ENCODE assay signal across 7 cellular contexts in genomic region chr19:45817725-45818301, GRCh38. TPM values are rescaled to one million over a fixed set of nuclear protein-coding genes. Genes with fewer than 3 reads are reported as not detected.
DNase-seq lines count a peak whose midpoint lies in the region; FAIRE-seq and TF ChIP-seq lines count a peak whose summit lies in the region.
"Had no signal": no experiment of that assay in that cellular context is flagged by ENCODE, and none has a peak within 500 bp of the region (broad histone marks: within the 10 kb centered on the region; RNA-seq: fewer than 3 reads in every experiment).

No MANE protein-coding gene starts in this region.

- H2AK5ac ChIP-seq in H1 (ENCODE audit: low read depth, low read length): no peak overlapping the region

- peak overlapping the region in 5 of 11 experiments; percentile 9 to 34 (median 24); a peak in 4 of 22 replicates for H3K9ac ChIP-seq in BLaER1 treated with 17β-estradiol and CSF1 and Interleukin-3, amounts not matched to agents 10 nM and 100 nM
- H3K9ac ChIP-seq in H1 (replicated peaks in 1 of 4; ENCODE audit: extremely low read depth in 1 of 4, low read depth in 3 of 4, low read length in 3 of 4): no peak overlapping the region

- no peak for FAIRE-seq in H1 (lab: Jason Lieb, UNC)

- H3K27me3 ChIP-seq in BLaER1 treated with 17β-estradiol and CSF1 and Interleukin-3, amounts not matched to agents 10 nM and 100 nM: peaks cover 0 to 15% (median 0%) of the 10 kb centered on the region in 11 experiments; a peak in 3 of 22 replicates
- no peaks in the 10 kb centered on the region for H3K27me3 ChIP-seq in H1 (replicated peaks in 1 of 4; ENCODE audit: control insufficient read depth in 3 of 4, extremely low read depth in 1 of 4, insufficient read depth in 3 of 4, low read length in 3 of 4)

- H2BK120ac ChIP-seq in H1 (replicated peaks; ENCODE audit: low read depth, low read length): no peak overlapping the region

- no peak overlapping the region for H3K18ac ChIP-seq in H1 (ENCODE audit: extremely low read depth, low read length)

- H2BK20ac ChIP-seq in H1 (ENCODE audit: low read length): peak overlapping the region; percentile 21; the same call in 1 of the 2 replicates

- H3K56ac ChIP-seq in H1 (replicated peaks; ENCODE audit: insufficient read length, low read depth, low read length): no peak overlapping the region

- no peak for TF ChIP-seq POLR2A in H1 (IDR thresholded peaks at IDR 0.05; ENCODE audit: control extremely low read depth in 1 of 2, low read depth in 2 of 2, low read length in 2 of 2)

- no peak for TF ChIP-seq CTCF in H1 (IDR thresholded peaks at IDR 0.05; ENCODE audit: control extremely low read depth in 1 of 3, insufficient read depth in 1 of 3, low read depth in 1 of 3, low read length in 3 of 3)

- no peak for TF ChIP-seq EP300 in Ishikawa (IDR thresholded peaks at IDR 0.05; ENCODE audit: borderline replicate concordance)
- no peak for TF ChIP-seq EP300 in H1 (IDR thresholded peaks at IDR 0.05; ENCODE audit: borderline replicate concordance in 1 of 2, low read depth in 2 of 2, low read length in 2 of 2)

- peak overlapping the region in 1 of 11 experiments; percentile 23; a peak in 2 of 22 replicates for H3K27ac ChIP-seq in BLaER1 treated with 17β-estradiol and CSF1 and Interleukin-3, amounts not matched to agents 10 nM and 100 nM
- H3K27ac ChIP-seq in H1 (ENCODE audit: low read depth, low read length): no peak overlapping the region

- H2BK12ac ChIP-seq in H1 (ENCODE audit: low read depth, low read length): no peak overlapping the region; the same call in 1 of the 2 replicates

- peak overlapping the region in 10 of 11 experiments; percentile 19 to 55 (median 44); a peak in 17 of 22 replicates for H3K4me2 ChIP-seq in BLaER1 treated with 17β-estradiol and CSF1 and Interleukin-3, amounts not matched to agents 10 nM and 100 nM
- H3K4me2 ChIP-seq in H1 (ENCODE audit: insufficient read depth in 1 of 2, low read depth in 2 of 2, low read length in 2 of 2): peak overlapping the region; percentile 1 to 18; a peak in 1 of 4 replicates

- H3K4ac ChIP-seq in H1 (replicated peaks; ENCODE audit: insufficient read length, low read depth, low read length): peak overlapping the region; percentile 75

- peaks cover 12 to 76% (median 35%) of the 10 kb centered on the region in 11 experiments; a peak in 18 of 22 replicates for H4K20me1 ChIP-seq in BLaER1 treated with 17β-estradiol and CSF1 and Interleukin-3, amounts not matched to agents 10 nM and 100 nM
- peaks cover 0 to 4% of the 10 kb centered on the region in 2 experiments for H4K20me1 ChIP-seq in H1 (replicated peaks in 1 of 2; ENCODE audit: control insufficient read depth in 1 of 2, insufficient read depth in 2 of 2, low read length in 2 of 2)

- H3K14ac ChIP-seq in H1 (ENCODE audit: insufficient read length): no peak overlapping the region

- H3K23me2 ChIP-seq in H1 (ENCODE audit: low read depth, low read length): peaks cover 16% of the 10 kb centered on the region

- H3K36me3 ChIP-seq in BLaER1 treated with 17β-estradiol and CSF1 and Interleukin-3, amounts not matched to agents 10 nM and 100 nM: peaks cover 28 to 50% (median 39%) of the 10 kb centered on the region in 11 experiments
- peaks cover 3 to 21% (median 12%) of the 10 kb centered on the region in 4 experiments; a peak in 6 of 8 replicates for H3K36me3 ChIP-seq in H1 (ENCODE audit: control insufficient read depth in 2 of 4, insufficient read depth in 4 of 4, low read length in 3 of 4)

- H4K91ac ChIP-seq in H1 (replicated peaks; ENCODE audit: insufficient read length, low read length): peak overlapping the region; percentile 47

- H3K23ac ChIP-seq in H1 (ENCODE audit: insufficient read length): no peak overlapping the region

- 80% methylated on average over 13 of the region's 19 CpGs; no CpG with 5 or more reads in 1 of the 2 experiments for WGBS in H1 (ENCODE audit: extremely low coverage in 1 of 2, insufficient coverage in 1 of 2, insufficient read length in 1 of 2, insufficient replicate concordance in 2 of 2, low coverage in 1 of 2, low lambda C conversion rate in 2 of 2, missing lambda C conversion rate in 1 of 2), 2 experiments

- no peaks in the 10 kb centered on the region for H3K79me2 ChIP-seq in H1 (ENCODE audit: control insufficient read depth in 1 of 2, insufficient read depth in 2 of 2, low read length in 2 of 2)

- POLR2A ChIA-PET in H1 (lab: Charles Lee; ENCODE audit: partially characterized antibody): interaction anchor here (1.1 to 12.6 kb wide), 19 partner anchors 8 to 126 kb away, joined by 3 to 175 read pairs (median 4); partner anchors contain the start of genes DMPK, FOXA3, IRF2BP1 and SIX5

- H4K8ac ChIP-seq in H1 (ENCODE audit: extremely low read depth, insufficient read depth, low read length): peak overlapping the region; percentile 73

- no peaks in the 10 kb centered on the region for H3K9me3 ChIP-seq in BLaER1 treated with 17β-estradiol and CSF1 and Interleukin-3, amounts not matched to agents 10 nM and 100 nM (replicated peaks in 1 of 11)
- H3K9me3 ChIP-seq in H1 (ENCODE audit: insufficient read depth in 2 of 2, low read depth in 1 of 2, low read length in 1 of 2): no peaks in the 10 kb centered on the region

- no peak overlapping the region; the same call in 1 of the 2 replicates for H2BK5ac ChIP-seq in H1 (ENCODE audit: low read depth, low read length)

- no peak overlapping the region for H2BK15ac ChIP-seq in H1 (ENCODE audit: low read length)

- no peaks in the 10 kb centered on the region; the same call in 1 of the 2 replicates for H3K79me1 ChIP-seq in H1 (ENCODE audit: low read depth, low read length)

- DNase-seq in H1 (ENCODE audit: low read depth in 1 of 2, low spot score in 2 of 2): peak in 1 of 2 experiments; percentile 79
- no peak for DNase-seq in activated CD4-positive, alpha-beta T cell treated with anti-CD3 and anti-CD28 coated beads, Interleukin-2, amount 50 U/mL, for 48 hours
- no peak for DNase-seq in anterior cingulate cortex (lab: John Stamatoyannopoulos, UW)
- no peak for DNase-seq in NOMO-1 treated with DMSO at 0.1 percent for 48 hours (lab: John Stamatoyannopoulos, UW; ENCODE audit: unreplicated experiment)

- no peak for TF ChIP-seq RAD21 in Ishikawa (IDR thresholded peaks at IDR 0.05; ENCODE audit: low read depth)
- no peak for TF ChIP-seq RAD21 in H1 (IDR thresholded peaks at IDR 0.05 in 1 of 2, conservative IDR thresholded peaks at IDR 0.05 in 1 of 2; ENCODE audit: low read depth in 2 of 2, low read length in 2 of 2)

- H4K5ac ChIP-seq in H1 (ENCODE audit: insufficient read length, low read depth, low read length): no peak overlapping the region

- no peak overlapping the region for H3K4me3 ChIP-seq in BLaER1 treated with 17β-estradiol and CSF1 and Interleukin-3, amounts not matched to agents 10 nM and 100 nM
- H3K4me3 ChIP-seq in H1 (ENCODE audit: extremely low read depth in 1 of 4, insufficient read depth in 2 of 4, low read depth in 3 of 4, low read length in 4 of 4): no peak overlapping the region

- H2AFZ ChIP-seq in H1 (ENCODE audit: low read length): no peak overlapping the region

- peaks cover 16 to 60% (median 40%) of the 10 kb centered on the region in 10 experiments for H3K4me1 ChIP-seq in BLaER1 treated with 17β-estradiol and CSF1 and Interleukin-3, amounts not matched to agents 10 nM and 100 nM
- H3K4me1 ChIP-seq in H1 (replicated peaks in 1 of 4; ENCODE audit: control insufficient read depth in 3 of 4, insufficient read depth in 4 of 4, low read length in 3 of 4): peaks cover 0 to 23% (median 20%) of the 10 kb centered on the region in 4 experiments; a peak in 6 of 7 replicates

- CTCF ChIA-PET in H1 (lab: Charles Lee; ENCODE audit: partially characterized antibody): interaction anchor here (0.6 to 8.8 kb wide), 23 partner anchors 10 to 659 kb away, joined by 3 to 107 read pairs (median 7); partner anchors contain the start of genes DMPK, DMWD, IRF2BP1 and MYPOP

RNA-seq across cellular contexts. Expression of gene RSPH6A, which starts 2.7 kb away (rescaled TPM):
- 0.19 and 0.25 TPM in 2 replicates for total RNA-seq in H1 (2021; fragmentation: NEBNext Ultra II Directional; extraction: Animal tissue kit (Norgen Biotek cat#: 25700))
- 0.05 TPM in 2 replicates for polyA plus RNA-seq in H1 (2011; rRNA removed)
- 0.05 TPM for polyA plus RNA-seq in H1 (2011; cell fraction: cytosol; rRNA removed)
- polyA plus RNA-seq in H1 (2011; cell fraction: nucleus; rRNA removed): 0.43 TPM
- polyA plus RNA-seq in H1 (2012, experiment 1 of 2): 0.12 TPM in 1 of 4 replicates, not detected in the others
- 0.09 TPM for polyA plus RNA-seq in H1 (2012, experiment 2 of 2)
- polyA plus RNA-seq in H1 (2013, experiment 1 of 2): 0.08 TPM
- polyA plus RNA-seq in H1 (2013, experiment 2 of 2): 0.06 TPM
- polyA minus RNA-seq in H1 (2011; rRNA and poly(A)+ RNA removed): 0.22 and 0.35 TPM in 2 replicates
- not detected for polyA minus RNA-seq in H1 (2011; cell fraction: cytosol; rRNA and poly(A)+ RNA removed)
- 1.4 TPM for polyA minus RNA-seq in H1 (2011; cell fraction: nucleus; rRNA and poly(A)+ RNA removed)
- polyA plus RNA-seq: immature natural killer cell had no signal

RNA-seq across cellular contexts. Expression of gene DMWD, which starts 25.2 kb away (rescaled TPM):
- total RNA-seq in H1 (2021; fragmentation: NEBNext Ultra II Directional; extraction: Animal tissue kit (Norgen Biotek cat#: 25700)): 41.0 and 41.6 TPM in 2 replicates
- polyA plus RNA-seq in H1 (2011; rRNA removed): 13.6 and 23.7 TPM in 2 replicates
- 14.6 TPM for polyA plus RNA-seq in H1 (2011; cell fraction: cytosol; rRNA removed)
- 83.4 TPM for polyA plus RNA-seq in H1 (2011; cell fraction: nucleus; rRNA removed)
- polyA plus RNA-seq in H1 (2012, experiment 1 of 2): 18.1 to 24.8 TPM (median 20.7 TPM) in 4 replicates
- polyA plus RNA-seq in H1 (2012, experiment 2 of 2): 14.5 TPM
- 18.6 TPM for polyA plus RNA-seq in H1 (2013, experiment 1 of 2)
- polyA plus RNA-seq in H1 (2013, experiment 2 of 2): 17.7 TPM
- polyA minus RNA-seq in H1 (2011; rRNA and poly(A)+ RNA removed): 18.0 and 24.8 TPM in 2 replicates
- polyA minus RNA-seq in H1 (2011; cell fraction: cytosol; rRNA and poly(A)+ RNA removed): 23.3 TPM
- polyA minus RNA-seq in H1 (2011; cell fraction: nucleus; rRNA and poly(A)+ RNA removed): 61.6 TPM

RNA-seq across cellular contexts. Expression of gene DMPK, which starts 35.5 kb away (rescaled TPM):
- 27.4 and 28.2 TPM in 2 replicates for total RNA-seq in H1 (2021; fragmentation: NEBNext Ultra II Directional; extraction: Animal tissue kit (Norgen Biotek cat#: 25700))
- polyA plus RNA-seq in H1 (2011; rRNA removed): 13.7 and 25.3 TPM in 2 replicates
- polyA plus RNA-seq in H1 (2011; cell fraction: cytosol; rRNA removed): 18.9 TPM
- 155 TPM for polyA plus RNA-seq in H1 (2011; cell fraction: nucleus; rRNA removed)
- 18.9 to 42.0 TPM (median 34.4 TPM) in 4 replicates for polyA plus RNA-seq in H1 (2012, experiment 1 of 2)
- polyA plus RNA-seq in H1 (2012, experiment 2 of 2): 23.6 TPM
- 12.6 TPM for polyA plus RNA-seq in H1 (2013, experiment 1 of 2)
- polyA plus RNA-seq in H1 (2013, experiment 2 of 2): 10.9 TPM
- polyA minus RNA-seq in H1 (2011; rRNA and poly(A)+ RNA removed): 7.1 and 11.1 TPM in 2 replicates
- 7.6 TPM for polyA minus RNA-seq in H1 (2011; cell fraction: cytosol; rRNA and poly(A)+ RNA removed)
- 26.5 TPM for polyA minus RNA-seq in H1 (2011; cell fraction: nucleus; rRNA and poly(A)+ RNA removed)

RNA-seq across cellular contexts. Expression of gene SYMPK, which starts 45.1 kb away (rescaled TPM):
- total RNA-seq in H1 (2021; fragmentation: NEBNext Ultra II Directional; extraction: Animal tissue kit (Norgen Biotek cat#: 25700)): 81.5 and 93.6 TPM in 2 replicates
- polyA plus RNA-seq in H1 (2011; rRNA removed): 99.5 and 142 TPM in 2 replicates
- 82.5 TPM for polyA plus RNA-seq in H1 (2011; cell fraction: cytosol; rRNA removed)
- 217 TPM for polyA plus RNA-seq in H1 (2011; cell fraction: nucleus; rRNA removed)
- polyA plus RNA-seq in H1 (2012, experiment 1 of 2): 87.2 to 105 TPM (median 88.9 TPM) in 4 replicates
- 66.3 TPM for polyA plus RNA-seq in H1 (2012, experiment 2 of 2)
- 57.3 TPM for polyA plus RNA-seq in H1 (2013, experiment 1 of 2)
- polyA plus RNA-seq in H1 (2013, experiment 2 of 2): 50.3 TPM
- polyA minus RNA-seq in H1 (2011; rRNA and poly(A)+ RNA removed): 121 and 131 TPM in 2 replicates
- 65.9 TPM for polyA minus RNA-seq in H1 (2011; cell fraction: cytosol; rRNA and poly(A)+ RNA removed)
- polyA minus RNA-seq in H1 (2011; cell fraction: nucleus; rRNA and poly(A)+ RNA removed): 67.6 TPM

RNA-seq across cellular contexts. Expression of gene FOXA3, which starts 46.3 kb away (rescaled TPM):
- total RNA-seq in H1 (2021; fragmentation: NEBNext Ultra II Directional; extraction: Animal tissue kit (Norgen Biotek cat#: 25700)): 20.2 and 21.7 TPM in 2 replicates
- 40.1 and 49.1 TPM in 2 replicates for polyA plus RNA-seq in H1 (2011; rRNA removed)
- 30.1 TPM for polyA plus RNA-seq in H1 (2011; cell fraction: cytosol; rRNA removed)
- polyA plus RNA-seq in H1 (2011; cell fraction: nucleus; rRNA removed): 21.8 TPM
- polyA plus RNA-seq in H1 (2012, experiment 1 of 2): 15.5 to 25.3 TPM (median 20.3 TPM) in 4 replicates
- 27.4 TPM for polyA plus RNA-seq in H1 (2012, experiment 2 of 2)
- 12.7 TPM for polyA plus RNA-seq in H1 (2013, experiment 1 of 2)
- polyA plus RNA-seq in H1 (2013, experiment 2 of 2): 12.4 TPM
- polyA minus RNA-seq in H1 (2011; rRNA and poly(A)+ RNA removed): 32.3 and 37.8 TPM in 2 replicates
- polyA minus RNA-seq in H1 (2011; cell fraction: cytosol; rRNA and poly(A)+ RNA removed): 11.7 TPM
- 12.9 TPM for polyA minus RNA-seq in H1 (2011; cell fraction: nucleus; rRNA and poly(A)+ RNA removed)
- polyA plus RNA-seq: immature natural killer cell had no signal
